Comparison of ENCODE assay signal across 17 cellular contexts in the genomic region with DNA sequence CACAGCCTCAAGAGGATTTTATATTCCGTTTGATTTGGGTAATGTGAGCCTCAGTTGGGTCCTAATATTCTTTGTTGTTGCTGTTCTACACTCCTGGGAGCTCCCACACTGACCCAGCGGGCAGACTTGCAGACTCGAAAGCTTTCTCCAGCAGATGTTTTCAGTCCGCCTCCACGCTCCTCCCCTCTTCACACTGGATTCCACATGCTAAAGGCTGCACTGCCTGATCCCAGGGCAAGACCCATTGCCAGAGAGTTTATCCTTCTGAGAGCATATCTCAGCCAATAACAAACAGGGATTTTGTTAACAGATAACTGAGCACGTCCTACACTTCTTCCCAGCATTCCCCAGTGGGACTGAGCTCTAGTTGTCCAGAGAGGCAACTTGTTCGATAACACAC. TPM values are rescaled to one million over a fixed set of nuclear protein-coding genes. Genes with fewer than 3 reads are reported as not detected.
DNase-seq lines count a peak whose midpoint lies in the region; ATAC-seq and TF ChIP-seq lines count a peak whose summit lies in the region.
"Had no signal": no experiment of that assay in that cellular context is flagged by ENCODE, and none has a peak within 500 bp of the region (broad histone marks: within the 10 kb centered on the region; RNA-seq: fewer than 3 reads in every experiment).

No MANE protein-coding gene starts in this region.

- no peak overlapping the region for H3K14ac ChIP-seq in mesenchymal stem cell (ENCODE audit: low read length in 2 of 2)

- WGBS in adrenal gland, 4 donors: 37 to 52% (median 43%) methylated on average over 7 of the region's 7 CpGs
- 72% methylated on average over 7 of the region's 7 CpGs for WGBS in mesenchymal stem cell

- no peak overlapping the region for H3K4ac ChIP-seq in mesenchymal stem cell (ENCODE audit: low read depth in 1 of 2, low read length in 2 of 2)

- no peak overlapping the region for H3K27ac ChIP-seq in adrenal gland
- no peak overlapping the region for H3K27ac ChIP-seq in mesenchymal stem cell (ENCODE audit: low read length, poor library complexity, severe bottlenecking)
- no peak overlapping the region for H3K27ac ChIP-seq in upper lobe of right lung

- no peak overlapping the region for H2BK15ac ChIP-seq in mesenchymal stem cell (ENCODE audit: low read depth, poor library complexity, severe bottlenecking)

- no peak overlapping the region for H2AK5ac ChIP-seq in mesenchymal stem cell (ENCODE audit: low read length, severe bottlenecking)

- H3K36me3 ChIP-seq in adrenal gland (replicated peaks in 1 of 2) (no peaks in the 10 kb centered on the region), mesenchymal stem cell (ENCODE audit: control insufficient read depth in 1 of 2, insufficient read depth in 2 of 2, low read depth in 1 of 2, low read length in 2 of 2) (no peaks in the 10 kb centered on the region), upper lobe of right lung (no peaks in the 10 kb centered on the region)

- intact Hi-C loops in adrenal gland (cut with DNase I) (no loop called here), upper lobe of right lung (cut with DNase I) (no loop called here)

- TF ChIP-seq CTCF in adrenal gland (IDR thresholded peaks at IDR 0.05): no peak
- no peak for TF ChIP-seq CTCF in fibroblast of mammary gland (conservative IDR thresholded peaks at IDR 0.05; ENCODE audit: control insufficient read depth, insufficient read depth, low read depth, low read length)
- no peak for TF ChIP-seq CTCF in upper lobe of right lung (IDR thresholded peaks at IDR 0.05)
- TF ChIP-seq CTCF in GM13977 (IDR thresholded peaks at IDR 0.05; ENCODE audit: extremely low read depth, insufficient read depth, missing control alignments): no peak

- no peak for TF ChIP-seq POLR2A in adrenal gland (IDR thresholded peaks at IDR 0.05)

- H3K23ac ChIP-seq in mesenchymal stem cell (ENCODE audit: low read length in 2 of 2): no peak overlapping the region

- no peaks in the 10 kb centered on the region for H3K9me3 ChIP-seq in adrenal gland (replicated peaks in 1 of 3)
- no peaks in the 10 kb centered on the region for H3K9me3 ChIP-seq in mesenchymal stem cell (ENCODE audit: control insufficient read depth, low read length)
- no peaks in the 10 kb centered on the region for H3K9me3 ChIP-seq in upper lobe of right lung

- H3K79me1 ChIP-seq in mesenchymal stem cell (replicated peaks; ENCODE audit: low read length, poor library complexity, severe bottlenecking): no peaks in the 10 kb centered on the region

- H3K27me3 ChIP-seq in adrenal gland: peaks cover 2% of the 10 kb centered on the region
- H3K27me3 ChIP-seq in mesenchymal stem cell (ENCODE audit: control insufficient read depth in 1 of 2, insufficient read depth in 1 of 2, low read length in 2 of 2): peaks cover 0 to 8% of the 10 kb centered on the region in 2 experiments
- no peaks in the 10 kb centered on the region for H3K27me3 ChIP-seq in upper lobe of right lung

- no peaks in the 10 kb centered on the region for H3K4me1 ChIP-seq in adrenal gland (replicated peaks in 1 of 2)
- H3K4me1 ChIP-seq in mesenchymal stem cell (ENCODE audit: control insufficient read depth, insufficient read depth, low read depth, low read length): no peaks in the 10 kb centered on the region
- H3K4me1 ChIP-seq in upper lobe of right lung: peaks cover 4% of the 10 kb centered on the region

- no peak overlapping the region for H2BK5ac ChIP-seq in mesenchymal stem cell (ENCODE audit: low read depth, low read length, poor library complexity, severe bottlenecking)

- peak; percentile 61 for ATAC-seq in upper lobe of right lung
- ATAC-seq: activated T-helper 17 cell treated with anti-CD3 and anti-CD28 coated beads, Interleukin-2, amount 50 U/mL, for 72 hours; PC-3 had no signal

- DNase-seq in adrenal gland: peak in 4 of 7 donors; percentile 3 to 59 (median 28)
- DNase-seq in fibroblast of mammary gland (ENCODE audit: low read depth): peak; percentile 14
- DNase-seq in mesenchymal stem cell: no peak
- no peak for DNase-seq in upper lobe of right lung
- DNase-seq in GM13977 (ENCODE audit: low spot score): no peak
- no peak for DNase-seq in SW480 (ENCODE audit: low spot score)
- DNase-seq in activated T-cell treated with anti-CD3 and anti-CD28 coated beads, Interleukin-2, amount 50 U/mL, for 1 hour: no peak
- DNase-seq: Calu3; EL; NCI-H1048; NCI-H2081 treated with DMSO at 0.1 percent for 48 hours; NCI-H69; PC-3; stimulated activated CD4-positive, alpha-beta T cell treated with anti-CD3 and anti-CD28 coated beads, Interleukin-2, amount 100 ng/mL, for 48 hours had no signal

- H4K8ac ChIP-seq in mesenchymal stem cell (ENCODE audit: low read length): no peak overlapping the region

- H4K91ac ChIP-seq in mesenchymal stem cell (ENCODE audit: low read length): no peak overlapping the region

- in situ Hi-C loops in GM13977 (cut with MboI; ENCODE audit: low pct_unique_long_range_greater_than_20kb, low sequenced_read_pairs, unreplicated experiment): no loop called here

- no peak overlapping the region for H3K4me3 ChIP-seq in adrenal gland
- no peak overlapping the region for H3K4me3 ChIP-seq in fibroblast of mammary gland (ENCODE audit: control insufficient read depth, low read depth, low read length)
- peak overlapping the region in 1 of 2 experiments; percentile 38 for H3K4me3 ChIP-seq in mesenchymal stem cell (ENCODE audit: insufficient read depth in 1 of 2, low read depth in 1 of 2, low read length in 2 of 2)
- no peak overlapping the region for H3K4me3 ChIP-seq in upper lobe of right lung

- H3K4me2 ChIP-seq in mesenchymal stem cell (ENCODE audit: low read length, poor library complexity, severe bottlenecking): no peak overlapping the region

- H2AFZ ChIP-seq in mesenchymal stem cell (ENCODE audit: low read depth, low read length): no peak overlapping the region

- H2BK12ac ChIP-seq in mesenchymal stem cell (ENCODE audit: low read length in 2 of 2): no peak overlapping the region

- no peak overlapping the region for H3K18ac ChIP-seq in mesenchymal stem cell (ENCODE audit: low read depth in 1 of 2, low read length in 2 of 2)

- no peak overlapping the region for H2BK120ac ChIP-seq in mesenchymal stem cell (ENCODE audit: low read depth, low read length)

- peak overlapping the region; percentile 26 for H3K9ac ChIP-seq in mesenchymal stem cell (ENCODE audit: low read length)

RNA-seq across cellular contexts. Expression of a gene that starts 8.0 kb away (rescaled TPM):
- under 1 TPM; under 0.01 to 0.61 (median 0.08) TPM for total RNA-seq in adrenal gland
- polyA plus RNA-seq in adrenal gland: under 1 TPM; 0.11 to 0.17 (median 0.16) TPM
- polyA plus RNA-seq in mesenchymal stem cell (2013, experiment 1 of 2): not detected
- polyA plus RNA-seq in mesenchymal stem cell (2013, experiment 2 of 2): not detected
- total RNA-seq in upper lobe of right lung: 34.8 TPM
- total RNA-seq: activated T-helper 17 cell treated with anti-CD3 and anti-CD28 coated beads, Interleukin-2, amount 50 U/mL, for 72 hours; Calu3; PC-3; SK-MEL-5 had no signal
- polyA plus RNA-seq: BJ had no signal

Comparison
In these comparisons a context has a peak if more than half of its experiments do, and no peak if none do; other contexts are left out.
1. DNase-seq: peak in adrenal gland (4 of 7) and fibroblast of mammary gland (single experiment); none in mesenchymal stem cell (single experiment), upper lobe of right lung (single experiment), GM13977 (single experiment), SW480 (single experiment) and activated T-cell treated with anti-CD3 and anti-CD28 coated beads, Interleukin-2, amount 50 U/mL, for 1 hour (single experiment).
2. RNA of a gene that starts 8.0 kb away (total RNA-seq): 34.8 TPM in upper lobe of right lung (single experiment); under 0.01 to 0.61 TPM in adrenal gland; every median in the first group is over 10 times any median in the second.